ENCODE assay signal across 10 cellular contexts in genomic region chr15:41581110-41581509, GRCh38. TPM values are rescaled to one million over a fixed set of nuclear protein-coding genes. Genes with fewer than 3 reads are reported as not detected.
DNase-seq lines count a peak whose midpoint lies in the region; ATAC-seq and TF ChIP-seq lines count a peak whose summit lies in the region.
"Had no signal": no experiment of that assay in that cellular context is flagged by ENCODE, and none has a peak within 500 bp of the region (broad histone marks: within the 10 kb centered on the region; RNA-seq: fewer than 3 reads in every experiment).

No MANE protein-coding gene starts in this region.

- no CpG with 5 or more reads among the region's 2 CpGs for WGBS in neuronal stem cell (ENCODE audit: extremely low coverage in 2 of 2, insufficient read length in 2 of 2, insufficient replicate concordance in 1 of 2), 2 donors

- no peak overlapping the region for H3K23ac ChIP-seq in neuronal stem cell (ENCODE audit: low read depth, low read length, poor library complexity)

- H3K27me3 ChIP-seq in OCI-LY1 (ENCODE audit: insufficient read depth, low read length) = peaks cover 4% of the 10 kb centered on the region; the same call in 1 of the 2 replicates
- no peaks in the 10 kb centered on the region for H3K27me3 ChIP-seq in neuronal stem cell (ENCODE audit: control insufficient read depth in 3 of 3, insufficient read depth in 3 of 3, low read depth in 1 of 3, low read length in 3 of 3)

- H3K9ac ChIP-seq in OCI-LY1 (ENCODE audit: low read length) (no peak overlapping the region), neuronal stem cell (ENCODE audit: low read depth, low read length, poor library complexity) (no peak overlapping the region)

- H3F3A ChIP-seq in OCI-LY1 (ENCODE audit: insufficient read depth, low read length) = no peaks in the 10 kb centered on the region

- TF ChIP-seq CTCF in 22Rv1 (IDR thresholded peaks at IDR 0.05) (0 out of 2 replicates have a peak, but pooled peaks have one; percentile 7), GM10266 (IDR thresholded peaks at IDR 0.05; ENCODE audit: control insufficient read depth, insufficient read depth, low read depth, missing control alignments) (peak; percentile 26), OCI-LY1 (IDR thresholded peaks at IDR 0.05; ENCODE audit: low read length) (peak; percentile 56)

- no peak overlapping the region for H2BK12ac ChIP-seq in neuronal stem cell (ENCODE audit: low read length)

- peak; percentile 90 for ATAC-seq in esophagus mucosa
- no peak for ATAC-seq in HG02884 (IDR thresholded peaks at IDR 0.05; ENCODE audit: unreplicated experiment)

- H3K79me2 ChIP-seq in OCI-LY1 (ENCODE audit: insufficient read depth, low read length) = no peaks in the 10 kb centered on the region

- H3K9me2 ChIP-seq in OCI-LY1 (ENCODE audit: low read depth, low read length) = no peaks in the 10 kb centered on the region

- no peak overlapping the region for H2AFZ ChIP-seq in OCI-LY1 (ENCODE audit: low read length)
- no peak overlapping the region for H2AFZ ChIP-seq in neuronal stem cell (ENCODE audit: low read length)

- H3K4me3 ChIP-seq in OCI-LY1 (ENCODE audit: low read depth, low read length, poor library complexity, severe bottlenecking) (no peak overlapping the region), neuronal stem cell (ENCODE audit: low read length in 2 of 2) (no peak overlapping the region)
- H3K4me3 ChIP-seq: HAP-1 had no signal

- no peak overlapping the region for H2BK15ac ChIP-seq in neuronal stem cell (ENCODE audit: low read length)

- H3K14ac ChIP-seq in neuronal stem cell (ENCODE audit: low read length) = no peak overlapping the region

- H3K27ac ChIP-seq in 22Rv1 = no peak overlapping the region; the same call in 1 of the 2 replicates
- no peak overlapping the region for H3K27ac ChIP-seq in OCI-LY1 (ENCODE audit: low read depth, low read length, poor library complexity, severe bottlenecking)
- H3K27ac ChIP-seq in neuronal stem cell (replicated peaks; ENCODE audit: low read length) = no peak overlapping the region

- no peak for DNase-seq in GM10266 (ENCODE audit: extremely low spot score)
- no peak for DNase-seq in NCI-H2029 (lab: John Stamatoyannopoulos, UW)
- no peak for DNase-seq in neuronal stem cell (ENCODE audit: low spot score)
- DNase-seq in NK-92 (lab: John Stamatoyannopoulos, UW; ENCODE audit: unreplicated experiment) = no peak

- H3K4me2 ChIP-seq in OCI-LY1 (ENCODE audit: low read length) (no peak overlapping the region), neuronal stem cell (ENCODE audit: insufficient read depth, low read length, poor library complexity, severe bottlenecking) (no peak overlapping the region)

- H4K8ac ChIP-seq in neuronal stem cell (ENCODE audit: low read depth, low read length) = no peak overlapping the region

- H3K4me1 ChIP-seq in OCI-LY1 (ENCODE audit: insufficient read depth, low read length, severe bottlenecking) = no peaks in the 10 kb centered on the region
- peaks cover 0 to 4% of the 10 kb centered on the region in 2 donors for H3K4me1 ChIP-seq in neuronal stem cell (ENCODE audit: control insufficient read depth in 2 of 2, insufficient read depth in 1 of 2, low read depth in 1 of 2, low read length in 2 of 2)
- H3K4me1 ChIP-seq: HAP-1 had no signal

- H3K9me3 ChIP-seq in OCI-LY1 (ENCODE audit: low read length) (no peaks in the 10 kb centered on the region), neuronal stem cell (replicated peaks in 1 of 2; ENCODE audit: control insufficient read depth in 2 of 2, insufficient read depth in 1 of 2, low read depth in 1 of 2, low read length in 2 of 2) (no peaks in the 10 kb centered on the region)
- H3K9me3 ChIP-seq: HAP-1 had no signal

- no peak overlapping the region for H2AK5ac ChIP-seq in neuronal stem cell (ENCODE audit: low read depth, low read length)

- no peaks in the 10 kb centered on the region for H3K79me1 ChIP-seq in neuronal stem cell (ENCODE audit: low read depth, low read length)

- H4K20me1 ChIP-seq in OCI-LY1 (ENCODE audit: insufficient read depth, low read length) = no peaks in the 10 kb centered on the region

- H2BK5ac ChIP-seq in neuronal stem cell (ENCODE audit: low read length) = no peak overlapping the region

- H2BK120ac ChIP-seq in neuronal stem cell (ENCODE audit: low read depth, low read length) = no peak overlapping the region

- H3K4ac ChIP-seq in neuronal stem cell (ENCODE audit: low read length) = no peak overlapping the region

- no peak overlapping the region for H3K18ac ChIP-seq in neuronal stem cell (ENCODE audit: low read length)

- H4K91ac ChIP-seq in neuronal stem cell (ENCODE audit: low read depth, low read length, poor library complexity) = no peak overlapping the region

- no peaks in the 10 kb centered on the region for H3K36me3 ChIP-seq in OCI-LY1 (ENCODE audit: insufficient read depth, low read length)
- H3K36me3 ChIP-seq in neuronal stem cell (replicated peaks in 1 of 2; ENCODE audit: control insufficient read depth in 2 of 2, insufficient read depth in 2 of 2, low read length in 2 of 2) = peaks cover 16 to 22% of the 10 kb centered on the region in 2 donors

RNA-seq across cellular contexts. Expression of gene TYRO3, which starts 22.1 kb away (rescaled TPM):
- total RNA-seq in esophagus mucosa = 13.4 TPM
- 121 TPM for polyA plus RNA-seq in neuronal stem cell (2013, experiment 1 of 2)
- 118 TPM for polyA plus RNA-seq in neuronal stem cell (2013, experiment 2 of 2)
- total RNA-seq: CD4-positive, CD25-positive, alpha-beta regulatory T cell had no signal

RNA-seq across cellular contexts. Expression of gene RPAP1, which starts 37.1 kb away (rescaled TPM):
- 25.5 TPM for total RNA-seq in esophagus mucosa
- polyA plus RNA-seq in neuronal stem cell (2013, experiment 1 of 2) = 21.6 TPM
- 20.4 TPM for polyA plus RNA-seq in neuronal stem cell (2013, experiment 2 of 2)
